9 cellular contexts compared by ENCODE assay signal in the genomic region with DNA sequence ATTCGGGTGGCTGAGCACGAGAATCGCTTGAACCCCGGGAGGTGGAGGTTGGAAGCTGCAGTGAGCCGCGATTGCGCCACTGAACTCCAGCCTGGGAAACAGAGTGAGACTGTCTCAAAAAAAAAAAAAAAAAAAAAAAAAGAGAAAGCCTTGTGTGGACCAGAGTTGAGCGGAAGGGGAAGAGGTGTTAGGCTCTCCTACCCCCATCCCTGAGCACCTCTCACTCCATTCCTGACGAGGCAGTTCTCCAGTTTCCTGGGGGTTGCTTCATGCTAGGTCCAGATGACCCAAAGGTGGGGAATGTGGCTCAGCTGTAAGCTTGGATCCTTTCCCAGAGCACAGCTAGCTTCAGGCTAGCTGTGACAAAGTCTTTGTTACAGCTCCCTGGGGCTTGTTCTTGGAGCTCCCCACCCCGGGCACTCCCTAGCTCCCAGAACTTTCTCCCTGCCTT. TPM values are rescaled to one million over a fixed set of nuclear protein-coding genes. Genes with fewer than 3 reads are reported as not detected.
DNase-seq lines count a peak whose midpoint lies in the region; ATAC-seq and TF ChIP-seq lines count a peak whose summit lies in the region.
"Had no signal": no experiment of that assay in that cellular context is flagged by ENCODE, and none has a peak within 500 bp of the region (broad histone marks: within the 10 kb centered on the region; RNA-seq: fewer than 3 reads in every experiment).

No MANE protein-coding gene starts in this region.

- H3K4me3 ChIP-seq in endodermal cell (ENCODE audit: low read length): no peak overlapping the region
- H3K4me3 ChIP-seq in lung: no peak overlapping the region

- peaks cover 61% of the 10 kb centered on the region for H3K27me3 Mint-ChIP-seq in endodermal cell (ENCODE audit: insufficient read depth)

- peaks cover 11% of the 10 kb centered on the region for H3K9me3 Mint-ChIP-seq in endodermal cell

- 27 to 43% methylated on average over 3 to 10 of the region's 10 CpGs for WGBS in endodermal cell (ENCODE audit: insufficient coverage in 1 of 2, insufficient read length in 1 of 2), 2 experiments
- WGBS in lung, 2 donors: 32 to 48% methylated on average over 10 of the region's 10 CpGs

- H3K27ac Mint-ChIP-seq in endodermal cell: no peak overlapping the region

- H3K27ac ChIP-seq in endodermal cell (ENCODE audit: low read depth, low read length) (no peak overlapping the region), lung (ENCODE audit: low read depth in 1 of 2, low read length in 1 of 2) (no peak overlapping the region)

- H3K36me3 ChIP-seq in endodermal cell (ENCODE audit: control insufficient read depth, insufficient read depth, low read length) (no peaks in the 10 kb centered on the region), lung (ENCODE audit: control insufficient read depth in 2 of 2, insufficient read depth in 2 of 2, low read length in 2 of 2) (no peaks in the 10 kb centered on the region)

- TF ChIP-seq CTCF in endodermal cell (conservative IDR thresholded peaks at IDR 0.05): no peak
- TF ChIP-seq CTCF in lung (IDR thresholded peaks at IDR 0.05; ENCODE audit: control extremely low read depth, extremely low read depth): no peak

- H3K27me3 ChIP-seq in endodermal cell (ENCODE audit: control insufficient read depth, insufficient read depth, low read length, poor library complexity, severe bottlenecking) (peaks cover 11% of the 10 kb centered on the region), lung (ENCODE audit: control insufficient read depth, insufficient read depth) (no peaks in the 10 kb centered on the region)

- no peak overlapping the region for H3K9ac ChIP-seq in endodermal cell (ENCODE audit: extremely low read depth, low read length, poor library complexity, severe bottlenecking)

- H3K9me3 ChIP-seq in endodermal cell (ENCODE audit: control insufficient read depth, low read length): no peaks in the 10 kb centered on the region
- H3K9me3 ChIP-seq in lung (ENCODE audit: control insufficient read depth in 2 of 2, insufficient read depth in 1 of 2, low read length in 1 of 2): peaks cover 0 to 7% of the 10 kb centered on the region in 2 donors

- no peaks in the 10 kb centered on the region for H3K4me1 ChIP-seq in endodermal cell (ENCODE audit: control insufficient read depth, insufficient read depth, low read length)
- H3K4me1 ChIP-seq in lung (ENCODE audit: control insufficient read depth in 2 of 2, insufficient read depth in 2 of 2, low read length in 2 of 2): no peaks in the 10 kb centered on the region

- peak overlapping the region; percentile 54 for H3K4me3 Mint-ChIP-seq in endodermal cell

- ATAC-seq in lung (ENCODE audit: insufficient read depth, low FRiP score) (no peak), GM21619 (IDR thresholded peaks at IDR 0.05; ENCODE audit: unreplicated experiment) (no peak)

- DNase-seq in AG20443 (ENCODE audit: low spot score) (peak; percentile 91), NCI-H1092 (lab: John Stamatoyannopoulos, UW) (peak; percentile 22), endodermal cell (peak; percentile 52), lung (ENCODE audit: low spot score) (peak; percentile 41), NCI-H187 (lab: John Stamatoyannopoulos, UW) (no peak), SHP77 (lab: John Stamatoyannopoulos, UW) (no peak)
- DNase-seq in activated CD4-positive, CD25-positive, alpha-beta regulatory T cell (lab: John Stamatoyannopoulos, UW): no peak
- DNase-seq: activated CD4-positive, alpha-beta T cell treated with anti-CD3 and anti-CD28 coated beads for 4 hours had no signal

- no peaks in the 10 kb centered on the region for H3K4me1 Mint-ChIP-seq in endodermal cell

- H3K36me3 Mint-ChIP-seq in endodermal cell (ENCODE audit: low read depth): no peaks in the 10 kb centered on the region

RNA-seq across cellular contexts. Expression of gene DNAL4, which starts 8.8 kb away (rescaled TPM):
- total RNA-seq in endodermal cell: 10 to 100 TPM; 24.8 to 29.8 TPM
- 28.5 TPM for polyA plus RNA-seq in endodermal cell (2013, experiment 1 of 2)
- 25.9 TPM for polyA plus RNA-seq in endodermal cell (2013, experiment 2 of 2)
- 10 to 100 TPM; 28.4 to 29.0 TPM for total RNA-seq in lung
- polyA plus RNA-seq in lung: 10 to 100 TPM; 22.2 to 24.1 TPM

RNA-seq across cellular contexts. Expression of gene NPTXR, which starts 41.1 kb away (rescaled TPM):
- total RNA-seq in endodermal cell (1 to 10 TPM; 2.1 to 2.5 TPM), lung (1 to 10 TPM; 4.2 to 5.8 TPM)
- polyA plus RNA-seq in endodermal cell (2013, experiment 1 of 2): 3.2 TPM
- 2.6 TPM for polyA plus RNA-seq in endodermal cell (2013, experiment 2 of 2)
- polyA plus RNA-seq in lung: 1 to 10 TPM in 1 of 2 donors, under 1 TPM in 1; 0.98 to 1.5 TPM

RNA-seq across cellular contexts. Expression of gene SUN2, which starts 46.9 kb away (rescaled TPM):
- total RNA-seq in endodermal cell (10 to 100 TPM; 23.0 to 32.4 TPM), lung (100 to 1,000 TPM in 1 of 2 donors, 10 to 100 TPM in 1; 75.5 to 220 TPM)
- 66.3 TPM for polyA plus RNA-seq in endodermal cell (2013, experiment 1 of 2)
- polyA plus RNA-seq in endodermal cell (2013, experiment 2 of 2): 71.5 TPM
- 100 to 1,000 TPM in 1 of 2 donors, 10 to 100 TPM in 1; 58.6 to 138 TPM for polyA plus RNA-seq in lung

Comparison
In these comparisons a context has a peak if more than half of its experiments do, and no peak if none do; other contexts are left out.
1. DNase-seq: peak in AG20443 (single experiment), NCI-H1092 (single experiment), endodermal cell (single experiment) and lung (single experiment); none in NCI-H187 (0 of 2), activated CD4-positive, CD25-positive, alpha-beta regulatory T cell (0 of 4) and SHP77 (0 of 2).